1 cellular context compared by ENCODE assay signal in the genomic region with DNA sequence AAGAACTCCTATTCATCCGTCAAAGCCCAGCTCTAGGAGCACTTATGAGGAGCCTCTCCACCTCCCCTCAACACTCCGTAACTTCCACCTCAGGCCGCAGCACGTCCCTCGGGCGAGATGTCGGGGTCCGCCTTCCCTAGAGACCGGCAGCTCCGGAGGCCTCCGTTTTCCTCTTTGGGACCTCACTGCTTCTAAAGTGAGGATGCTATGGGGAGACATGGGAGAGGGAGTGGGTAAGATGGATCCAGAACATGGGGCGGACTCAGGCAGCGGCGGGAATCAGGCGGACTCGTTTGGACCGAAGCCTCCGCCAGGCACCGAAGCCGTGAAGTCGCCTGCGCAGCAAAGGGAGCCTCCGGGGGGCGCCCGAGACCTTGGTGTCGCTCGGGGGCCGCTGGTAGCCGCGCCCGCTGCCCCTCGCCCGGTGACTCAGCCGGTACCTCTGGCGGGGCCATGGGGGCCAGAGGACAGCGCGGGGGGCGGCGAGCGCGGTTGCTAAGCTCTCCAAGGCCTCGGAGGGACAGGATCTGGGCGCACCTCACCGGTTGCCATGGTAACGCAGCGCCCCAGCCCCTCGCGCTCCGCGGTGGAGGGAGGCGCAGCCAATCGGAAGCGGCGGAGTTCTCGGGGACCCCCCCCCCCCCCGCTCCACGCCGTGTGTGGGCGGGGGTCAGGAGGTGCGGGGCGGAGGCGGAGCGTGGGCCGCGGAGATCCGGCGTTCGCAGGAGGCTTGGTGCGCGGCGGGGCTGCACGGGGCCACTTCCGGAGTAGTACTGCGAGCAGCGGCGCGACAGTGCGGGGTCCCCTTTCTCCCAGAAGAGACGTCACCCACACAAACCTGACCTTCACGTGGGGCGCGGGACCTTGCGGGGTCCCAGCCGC.
TF ChIP-seq lines count a peak whose summit lies in the region.

No MANE protein-coding gene starts in this region.

TF ChIP-seq in HEK293, 187 proteins besides CTCF, POLR2A, EP300 and RAD21 (continued from another document and continues in another):
- TF ChIP-seq, protein P1, sequence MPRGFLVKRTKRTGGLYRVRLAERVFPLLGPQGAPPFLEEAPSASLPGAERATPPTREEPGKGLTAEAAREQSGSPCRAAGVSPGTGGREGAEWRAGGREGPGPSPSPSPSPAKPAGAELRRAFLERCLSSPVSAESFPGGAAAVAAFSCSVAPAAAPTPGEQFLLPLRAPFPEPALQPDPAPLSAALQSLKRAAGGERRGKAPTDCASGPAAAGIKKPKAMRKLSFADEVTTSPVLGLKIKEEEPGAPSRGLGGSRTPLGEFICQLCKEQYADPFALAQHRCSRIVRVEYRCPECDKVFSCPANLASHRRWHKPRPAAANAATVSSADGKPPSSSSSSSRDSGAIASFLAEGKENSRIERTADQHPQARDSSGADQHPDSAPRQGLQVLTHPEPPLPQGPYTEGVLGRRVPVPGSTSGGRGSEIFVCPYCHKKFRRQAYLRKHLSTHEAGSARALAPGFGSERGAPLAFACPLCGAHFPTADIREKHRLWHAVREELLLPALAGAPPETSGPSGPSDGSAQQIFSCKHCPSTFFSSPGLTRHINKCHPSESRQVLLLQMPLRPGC (tag by site-specific recombination; IDR thresholded peaks at IDR 0.05): no peak
- TF ChIP-seq ZSCAN23 (tag by site-specific recombination; IDR thresholded peaks at IDR 0.05) (0 out of 2 replicates have a peak, but pooled peaks have one; percentile 30), ZNF670 (tag by site-specific recombination; IDR thresholded peaks at IDR 0.05; ENCODE audit: low read depth) (no peak), KLF1 (tag by site-specific recombination; IDR thresholded peaks at IDR 0.05) (no peak; the same call in 1 of the 2 replicates), ZIC2 (tag by site-specific recombination; IDR thresholded peaks at IDR 0.05) (peak; percentile 44; the same call in 1 of the 2 replicates), ZBTB7A (tag by site-specific recombination; IDR thresholded peaks at IDR 0.05; ENCODE audit: low read depth) (peak; percentile 94), ZNF146 (tag by site-specific recombination; IDR thresholded peaks at IDR 0.05) (no peak), ZNF624 (tag by site-specific recombination; IDR thresholded peaks at IDR 0.05) (no peak), ZNF626 (tag by site-specific recombination; IDR thresholded peaks at IDR 0.05) (no peak), ZNF621 (tag by site-specific recombination; IDR thresholded peaks at IDR 0.05) (no peak), ZNF266 (tag by site-specific recombination; IDR thresholded peaks at IDR 0.05; ENCODE audit: low read depth) (no peak), ZFP41 (tag by site-specific recombination; IDR thresholded peaks at IDR 0.05; ENCODE audit: borderline replicate concordance) (no peak), ZNF664 (tag by site-specific recombination; IDR thresholded peaks at IDR 0.05) (no peak), ZNF18 (tag by site-specific recombination; IDR thresholded peaks at IDR 0.05) (no peak), ZNF19 (tag by site-specific recombination; IDR thresholded peaks at IDR 0.05; ENCODE audit: low read depth) (no peak), HIC1 (tag by site-specific recombination; IDR thresholded peaks at IDR 0.05) (peak; percentile 92), ZNF16 (tag by site-specific recombination; IDR thresholded peaks at IDR 0.05; ENCODE audit: low read depth) (no peak), ZNF560 (tag by site-specific recombination; IDR thresholded peaks at IDR 0.05; ENCODE audit: borderline replicate concordance) (no peak), ZNF112 (tag by site-specific recombination; IDR thresholded peaks at IDR 0.05) (no peak), ZNF274 (IDR thresholded peaks at IDR 0.05; ENCODE audit: low read length) (no peak), ZNF274 (tag by site-specific recombination; IDR thresholded peaks at IDR 0.05; ENCODE audit: borderline replicate concordance) (no peak), OVOL3 (tag by site-specific recombination; IDR thresholded peaks at IDR 0.05) (no peak), ZNF292 (tag by site-specific recombination; IDR thresholded peaks at IDR 0.05; ENCODE audit: borderline replicate concordance, low read depth) (no peak), ZNF140 (tag by site-specific recombination; IDR thresholded peaks at IDR 0.05) (no peak), KLF17 (tag by site-specific recombination; IDR thresholded peaks at IDR 0.05) (peak; percentile 86), BCL11B (tag by site-specific recombination; IDR thresholded peaks at IDR 0.05; ENCODE audit: low read depth) (peak; percentile 27; the same call in 1 of the 2 replicates), ZNF514 (tag by site-specific recombination; IDR thresholded peaks at IDR 0.05) (no peak), ZNF830 (tag by site-specific recombination; IDR thresholded peaks at IDR 0.05; ENCODE audit: low read depth) (no peak)
- TF ChIP-seq, protein P2, sequence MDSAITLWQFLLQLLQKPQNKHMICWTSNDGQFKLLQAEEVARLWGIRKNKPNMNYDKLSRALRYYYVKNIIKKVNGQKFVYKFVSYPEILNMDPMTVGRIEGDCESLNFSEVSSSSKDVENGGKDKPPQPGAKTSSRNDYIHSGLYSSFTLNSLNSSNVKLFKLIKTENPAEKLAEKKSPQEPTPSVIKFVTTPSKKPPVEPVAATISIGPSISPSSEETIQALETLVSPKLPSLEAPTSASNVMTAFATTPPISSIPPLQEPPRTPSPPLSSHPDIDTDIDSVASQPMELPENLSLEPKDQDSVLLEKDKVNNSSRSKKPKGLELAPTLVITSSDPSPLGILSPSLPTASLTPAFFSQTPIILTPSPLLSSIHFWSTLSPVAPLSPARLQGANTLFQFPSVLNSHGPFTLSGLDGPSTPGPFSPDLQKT (IDR thresholded peaks at IDR 0.05; ENCODE audit: borderline replicate concordance, low read depth, low read length): no peak
- TF ChIP-seq, protein P3, sequence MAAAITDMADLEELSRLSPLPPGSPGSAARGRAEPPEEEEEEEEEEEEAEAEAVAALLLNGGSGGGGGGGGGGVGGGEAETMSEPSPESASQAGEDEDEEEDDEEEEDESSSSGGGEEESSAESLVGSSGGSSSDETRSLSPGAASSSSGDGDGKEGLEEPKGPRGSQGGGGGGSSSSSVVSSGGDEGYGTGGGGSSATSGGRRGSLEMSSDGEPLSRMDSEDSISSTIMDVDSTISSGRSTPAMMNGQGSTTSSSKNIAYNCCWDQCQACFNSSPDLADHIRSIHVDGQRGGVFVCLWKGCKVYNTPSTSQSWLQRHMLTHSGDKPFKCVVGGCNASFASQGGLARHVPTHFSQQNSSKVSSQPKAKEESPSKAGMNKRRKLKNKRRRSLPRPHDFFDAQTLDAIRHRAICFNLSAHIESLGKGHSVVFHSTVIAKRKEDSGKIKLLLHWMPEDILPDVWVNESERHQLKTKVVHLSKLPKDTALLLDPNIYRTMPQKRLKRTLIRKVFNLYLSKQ (tag by site-specific recombination; IDR thresholded peaks at IDR 0.05; ENCODE audit: borderline replicate concordance): no peak
- TF ChIP-seq, protein P4, sequence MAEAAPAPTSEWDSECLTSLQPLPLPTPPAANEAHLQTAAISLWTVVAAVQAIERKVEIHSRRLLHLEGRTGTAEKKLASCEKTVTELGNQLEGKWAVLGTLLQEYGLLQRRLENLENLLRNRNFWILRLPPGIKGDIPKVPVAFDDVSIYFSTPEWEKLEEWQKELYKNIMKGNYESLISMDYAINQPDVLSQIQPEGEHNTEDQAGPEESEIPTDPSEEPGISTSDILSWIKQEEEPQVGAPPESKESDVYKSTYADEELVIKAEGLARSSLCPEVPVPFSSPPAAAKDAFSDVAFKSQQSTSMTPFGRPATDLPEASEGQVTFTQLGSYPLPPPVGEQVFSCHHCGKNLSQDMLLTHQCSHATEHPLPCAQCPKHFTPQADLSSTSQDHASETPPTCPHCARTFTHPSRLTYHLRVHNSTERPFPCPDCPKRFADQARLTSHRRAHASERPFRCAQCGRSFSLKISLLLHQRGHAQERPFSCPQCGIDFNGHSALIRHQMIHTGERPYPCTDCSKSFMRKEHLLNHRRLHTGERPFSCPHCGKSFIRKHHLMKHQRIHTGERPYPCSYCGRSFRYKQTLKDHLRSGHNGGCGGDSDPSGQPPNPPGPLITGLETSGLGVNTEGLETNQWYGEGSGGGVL (tag by site-specific recombination; IDR thresholded peaks at IDR 0.05): peak; percentile 67; the same call in 1 of the 2 replicates
- TF ChIP-seq, protein P5, sequence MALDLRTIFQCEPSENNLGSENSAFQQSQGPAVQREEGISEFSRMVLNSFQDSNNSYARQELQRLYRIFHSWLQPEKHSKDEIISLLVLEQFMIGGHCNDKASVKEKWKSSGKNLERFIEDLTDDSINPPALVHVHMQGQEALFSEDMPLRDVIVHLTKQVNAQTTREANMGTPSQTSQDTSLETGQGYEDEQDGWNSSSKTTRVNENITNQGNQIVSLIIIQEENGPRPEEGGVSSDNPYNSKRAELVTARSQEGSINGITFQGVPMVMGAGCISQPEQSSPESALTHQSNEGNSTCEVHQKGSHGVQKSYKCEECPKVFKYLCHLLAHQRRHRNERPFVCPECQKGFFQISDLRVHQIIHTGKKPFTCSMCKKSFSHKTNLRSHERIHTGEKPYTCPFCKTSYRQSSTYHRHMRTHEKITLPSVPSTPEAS (tag by site-specific recombination; IDR thresholded peaks at IDR 0.05): no peak
- TF ChIP-seq, protein P6, sequence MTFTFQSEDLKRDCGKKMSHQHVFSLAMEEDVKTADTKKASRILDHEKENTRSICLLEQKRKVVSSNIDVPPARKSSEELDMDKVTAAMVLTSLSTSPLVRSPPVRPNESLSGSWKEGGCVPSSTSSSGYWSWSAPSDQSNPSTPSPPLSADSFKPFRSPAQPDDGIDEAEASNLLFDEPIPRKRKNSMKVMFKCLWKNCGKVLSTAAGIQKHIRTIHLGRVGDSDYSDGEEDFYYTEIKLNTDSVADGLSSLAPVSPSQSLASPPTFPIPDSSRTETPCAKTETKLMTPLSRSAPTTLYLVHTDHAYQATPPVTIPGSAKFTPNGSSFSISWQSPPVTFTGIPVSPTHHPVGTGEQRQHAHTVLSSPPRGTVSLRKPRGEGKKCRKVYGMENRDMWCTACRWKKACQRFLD (tag by site-specific recombination; IDR thresholded peaks at IDR 0.05): no peak
- TF ChIP-seq, protein P7, sequence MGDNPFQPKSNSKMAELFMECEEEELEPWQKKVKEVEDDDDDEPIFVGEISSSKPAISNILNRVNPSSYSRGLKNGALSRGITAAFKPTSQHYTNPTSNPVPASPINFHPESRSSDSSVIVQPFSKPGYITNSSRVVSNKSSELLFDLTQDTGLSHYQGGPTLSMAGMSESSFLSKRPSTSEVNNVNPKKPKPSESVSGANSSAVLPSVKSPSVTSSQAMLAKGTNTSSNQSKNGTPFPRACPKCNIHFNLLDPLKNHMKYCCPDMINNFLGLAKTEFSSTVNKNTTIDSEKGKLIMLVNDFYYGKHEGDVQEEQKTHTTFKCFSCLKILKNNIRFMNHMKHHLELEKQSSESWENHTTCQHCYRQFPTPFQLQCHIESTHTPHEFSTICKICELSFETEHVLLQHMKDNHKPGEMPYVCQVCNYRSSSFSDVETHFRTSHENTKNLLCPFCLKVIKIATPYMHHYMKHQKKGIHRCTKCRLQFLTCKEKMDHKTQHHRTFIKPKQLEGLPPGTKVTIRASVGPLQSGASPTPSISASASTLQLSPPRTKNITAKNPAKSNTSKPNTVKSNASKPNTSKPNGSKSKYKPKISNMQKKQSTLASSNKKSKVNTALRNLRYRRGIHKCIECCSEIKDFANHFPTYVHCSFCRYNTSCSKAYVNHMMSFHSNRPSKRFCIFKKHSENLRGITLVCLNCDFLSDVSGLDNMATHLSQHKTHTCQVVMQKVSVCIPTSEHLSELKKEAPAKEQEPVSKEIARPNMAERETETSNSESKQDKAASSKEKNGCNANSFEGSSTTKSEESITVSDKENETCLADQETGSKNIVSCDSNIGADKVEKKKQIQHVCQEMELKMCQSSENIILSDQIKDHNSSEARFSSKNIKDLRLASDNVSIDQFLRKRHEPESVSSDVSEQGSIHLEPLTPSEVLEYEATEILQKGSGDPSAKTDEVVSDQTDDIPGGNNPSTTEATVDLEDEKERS (tag by site-specific recombination; IDR thresholded peaks at IDR 0.05): no peak
